Comparison of ENCODE assay signal across 27 cellular contexts in the genomic region with DNA sequence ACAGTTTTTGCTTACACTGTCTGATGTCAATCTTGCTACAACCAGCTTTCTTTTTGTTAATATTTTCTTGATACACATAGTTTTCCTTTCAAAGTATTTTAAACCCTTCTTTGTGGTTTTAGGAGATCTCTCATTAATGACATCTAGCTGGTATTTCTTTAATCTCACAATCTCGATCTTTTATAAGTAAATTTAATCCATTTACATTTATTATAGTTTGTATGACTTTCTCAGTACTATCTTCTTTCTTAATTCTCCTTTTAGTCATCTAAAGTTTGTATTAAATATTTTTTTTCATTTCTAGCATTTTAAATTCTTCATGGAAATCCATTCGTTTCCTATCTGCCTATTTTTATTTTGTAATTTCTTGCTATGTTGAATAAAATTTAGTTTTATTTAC.
"Had no signal": no experiment of that assay in that cellular context is flagged by ENCODE, and none has a peak within 500 bp of the region (broad histone marks: within the 10 kb centered on the region; RNA-seq: fewer than 3 reads in every experiment).

No MANE protein-coding gene starts in this region.

- H3K4me3 ChIP-seq: stomach, suprapubic skin, testis, thoracic aorta, thyroid gland, tibial artery, tibial nerve, transverse colon, upper lobe of left lung, upper lobe of right lung, uterus, vagina had no signal

- DNase-seq: stimulated activated CD4-positive, alpha-beta T cell treated with anti-CD3 and anti-CD28 coated beads, Interleukin-2, amount 100 ng/mL, for 48 hours; stimulated activated CD4-positive, alpha-beta T cell treated with anti-CD3 and anti-CD28 coated beads, Interleukin-4, amount 100 ng/mL, for 1 hour; stimulated activated CD4-positive, alpha-beta T cell treated with anti-CD3 and anti-CD28 coated beads, Interleukin-4, amount 100 ng/mL, for 24 hours; stimulated activated CD4-positive, alpha-beta T cell treated with anti-CD3 and anti-CD28 coated beads, Interleukin-4, amount 100 ng/mL, for 4 hours; stimulated activated CD8-positive, alpha-beta memory T cell treated with anti-CD3 and anti-CD28 coated beads, Interleukin-4, amount 100 ng/mL, for 48 hours; stimulated activated naive B cell treated with anti-CD40 and anti-IgM and Interleukin-4, amounts not matched to agents 10 μg/mL and 1 μg/mL and 100 μg/mL, for 72 hours; stimulated activated naive CD4-positive, alpha-beta T cell; stimulated activated naive CD4-positive, alpha-beta T cell treated with Interleukin-2 at 50 U/mL for 16 hours; stimulated activated naive CD8-positive, alpha-beta T cell treated with anti-CD3 and anti-CD28 coated beads, Interleukin-15, amount 100 ng/mL, for 72 hours; stimulated activated naive CD8-positive, alpha-beta T cell treated with anti-CD3 and anti-CD28 coated beads, Interleukin-15, Interleukin-2, amounts not matched to agents 100 U/mL and 50 U/mL, for 24 hours; stomach; substantia nigra; testis; thyroid gland; tibial artery; transverse colon; trophoblast cell; upper lobe of left lung; upper lobe of right lung; uterus had no signal

- H3K9me3 ChIP-seq: suprapubic skin, testis, thyroid gland, tibial artery, upper lobe of right lung, uterus, vagina had no signal

- FAIRE-seq: urothelium cell line had no signal

- H3K27me3 ChIP-seq: stomach, suprapubic skin, testis, thyroid gland, tibial artery, tibial nerve, transverse colon, upper lobe of left lung, upper lobe of right lung, uterus, vagina had no signal

- H3K36me3 ChIP-seq: stomach, suprapubic skin, thoracic aorta, thyroid gland, tibial artery, tibial nerve, transverse colon, upper lobe of left lung, upper lobe of right lung, uterus, vagina had no signal

- H3K4me1 ChIP-seq: stomach, suprapubic skin, thyroid gland, tibial nerve, transverse colon, upper lobe of left lung, upper lobe of right lung, uterus, vagina had no signal

- ATAC-seq: stimulated activated effector memory CD8-positive, alpha-beta T cell treated with anti-CD3 and anti-CD28 coated beads, Interleukin-12 subunit alpha, Interleukin-12 subunit beta, amount 100 ng/mL, for 72 hours; stimulated activated memory B cell treated with anti-CD40 and anti-IgM and Interleukin-4, amounts not matched to agents 10 μg/mL and 1 μg/mL and 100 μg/mL, for 72 hours; stimulated activated naive B cell treated with anti-CD40 and anti-IgM and Interleukin-4, amounts not matched to agents 10 μg/mL and 1 μg/mL and 100 μg/mL, for 72 hours; stimulated activated naive CD8-positive, alpha-beta T cell treated with anti-CD3 and anti-CD28 coated beads, Interleukin-15, amount 100 ng/mL, for 72 hours; stimulated activated naive CD8-positive, alpha-beta T cell treated with anti-CD3 and anti-CD28 coated beads, Interleukin-15, Interleukin-2, amounts not matched to agents 100 U/mL and 50 U/mL, for 24 hours; upper lobe of right lung had no signal

- H3K27ac ChIP-seq: stomach, suprapubic skin, testis, thoracic aorta, thyroid gland, tibial artery, tibial nerve, transverse colon, upper lobe of left lung, upper lobe of right lung, uterus, vagina had no signal
